ENCODE assay signal across 1 cellular context in the genomic region with DNA sequence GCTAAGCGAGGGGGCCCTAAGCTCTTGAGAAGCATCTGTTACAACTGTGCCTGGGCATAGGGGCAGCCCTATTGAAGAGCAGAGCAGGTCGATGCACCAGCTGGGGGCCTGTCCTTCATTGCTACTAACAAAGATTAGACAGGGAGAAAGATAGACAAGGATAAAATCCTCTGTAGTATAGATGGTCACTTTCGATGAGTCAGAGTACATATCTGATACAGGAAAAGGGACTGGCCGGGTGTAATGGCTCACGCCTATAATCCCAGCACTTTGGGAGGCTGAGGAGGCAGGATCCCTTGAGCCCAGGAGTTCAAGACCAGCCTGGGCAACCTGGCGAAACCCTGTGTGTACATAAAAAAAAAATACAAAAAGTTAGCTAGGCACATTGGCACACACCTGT.
A peak's percentile ranks its signal among the peaks of the same experiment; 100 is the strongest.
TF ChIP-seq lines count a peak whose summit lies in the region.

No MANE protein-coding gene starts in this region.

TF ChIP-seq in K562, 482 proteins besides CTCF, POLR2A, EP300 and RAD21 (continued from another document):
- TF ChIP-seq, protein P1, sequence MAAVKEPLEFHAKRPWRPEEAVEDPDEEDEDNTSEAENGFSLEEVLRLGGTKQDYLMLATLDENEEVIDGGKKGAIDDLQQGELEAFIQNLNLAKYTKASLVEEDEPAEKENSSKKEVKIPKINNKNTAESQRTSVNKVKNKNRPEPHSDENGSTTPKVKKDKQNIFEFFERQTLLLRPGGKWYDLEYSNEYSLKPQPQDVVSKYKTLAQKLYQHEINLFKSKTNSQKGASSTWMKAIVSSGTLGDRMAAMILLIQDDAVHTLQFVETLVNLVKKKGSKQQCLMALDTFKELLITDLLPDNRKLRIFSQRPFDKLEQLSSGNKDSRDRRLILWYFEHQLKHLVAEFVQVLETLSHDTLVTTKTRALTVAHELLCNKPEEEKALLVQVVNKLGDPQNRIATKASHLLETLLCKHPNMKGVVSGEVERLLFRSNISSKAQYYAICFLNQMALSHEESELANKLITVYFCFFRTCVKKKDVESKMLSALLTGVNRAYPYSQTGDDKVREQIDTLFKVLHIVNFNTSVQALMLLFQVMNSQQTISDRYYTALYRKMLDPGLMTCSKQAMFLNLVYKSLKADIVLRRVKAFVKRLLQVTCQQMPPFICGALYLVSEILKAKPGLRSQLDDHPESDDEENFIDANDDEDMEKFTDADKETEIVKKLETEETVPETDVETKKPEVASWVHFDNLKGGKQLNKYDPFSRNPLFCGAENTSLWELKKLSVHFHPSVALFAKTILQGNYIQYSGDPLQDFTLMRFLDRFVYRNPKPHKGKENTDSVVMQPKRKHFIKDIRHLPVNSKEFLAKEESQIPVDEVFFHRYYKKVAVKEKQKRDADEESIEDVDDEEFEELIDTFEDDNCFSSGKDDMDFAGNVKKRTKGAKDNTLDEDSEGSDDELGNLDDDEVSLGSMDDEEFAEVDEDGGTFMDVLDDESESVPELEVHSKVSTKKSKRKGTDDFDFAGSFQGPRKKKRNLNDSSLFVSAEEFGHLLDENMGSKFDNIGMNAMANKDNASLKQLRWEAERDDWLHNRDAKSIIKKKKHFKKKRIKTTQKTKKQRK (IDR thresholded peaks at IDR 0.05; ENCODE audit: borderline replicate concordance, low read depth, low read length), result no peak
- TF ChIP-seq ZNF785 (CRISPR knock-in tag; IDR thresholded peaks at IDR 0.05) (no peak), ELF1 (tag; IDR thresholded peaks at IDR 0.05) (no peak), ZNF436 (CRISPR knock-in tag; IDR thresholded peaks at IDR 0.05) (no peak), SMARCA4 (IDR thresholded peaks at IDR 0.05) (peak; percentile 30; the same call in 1 of the 2 replicates), ZNF707 (CRISPR knock-in tag; conservative IDR thresholded peaks at IDR 0.05) (no peak), STAG1 (CRISPR knock-in tag; IDR thresholded peaks at IDR 0.05; ENCODE audit: borderline replicate concordance) (no peak), HDAC8 (tag; IDR thresholded peaks at IDR 0.05) (no peak), CTBP1 (IDR thresholded peaks at IDR 0.05; ENCODE audit: borderline replicate concordance) (0 out of 2 replicates have a peak, but pooled peaks have one; percentile 17), JUND (IDR thresholded peaks at IDR 0.05; ENCODE audit: borderline replicate concordance, low read depth, low read length) (peak; percentile 59), JUND (tag; IDR thresholded peaks at IDR 0.05; ENCODE audit: borderline replicate concordance, low read depth, low read length) (peak; percentile 76; the same call in 1 of the 3 replicates), SNIP1 (IDR thresholded peaks at IDR 0.05; ENCODE audit: low read depth) (no peak), GATAD2A (IDR thresholded peaks at IDR 0.05) (no peak), ZNF12 (CRISPR knock-in tag; IDR thresholded peaks at IDR 0.05) (no peak), FOSL1 (tag; conservative IDR thresholded peaks at IDR 0.05) (peak; percentile 85), BRCA1 (IDR thresholded peaks at IDR 0.05) (no peak), BRCA1 (CRISPR knock-in tag; IDR thresholded peaks at IDR 0.05) (no peak), TAF15 (IDR thresholded peaks at IDR 0.05; ENCODE audit: low read depth, low read length) (no peak), FOXP1 (CRISPR knock-in tag; IDR thresholded peaks at IDR 0.05) (no peak)
- TF ChIP-seq, protein P2, sequence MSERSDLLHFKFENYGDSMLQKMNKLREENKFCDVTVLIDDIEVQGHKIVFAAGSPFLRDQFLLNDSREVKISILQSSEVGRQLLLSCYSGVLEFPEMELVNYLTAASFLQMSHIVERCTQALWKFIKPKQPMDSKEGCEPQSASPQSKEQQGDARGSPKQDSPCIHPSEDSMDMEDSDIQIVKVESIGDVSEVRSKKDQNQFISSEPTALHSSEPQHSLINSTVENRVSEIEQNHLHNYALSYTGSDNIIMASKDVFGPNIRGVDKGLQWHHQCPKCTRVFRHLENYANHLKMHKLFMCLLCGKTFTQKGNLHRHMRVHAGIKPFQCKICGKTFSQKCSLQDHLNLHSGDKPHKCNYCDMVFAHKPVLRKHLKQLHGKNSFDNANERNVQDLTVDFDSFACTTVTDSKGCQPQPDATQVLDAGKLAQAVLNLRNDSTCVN (CRISPR knock-in tag; IDR thresholded peaks at IDR 0.05), result no peak
- TF ChIP-seq, protein P3, sequence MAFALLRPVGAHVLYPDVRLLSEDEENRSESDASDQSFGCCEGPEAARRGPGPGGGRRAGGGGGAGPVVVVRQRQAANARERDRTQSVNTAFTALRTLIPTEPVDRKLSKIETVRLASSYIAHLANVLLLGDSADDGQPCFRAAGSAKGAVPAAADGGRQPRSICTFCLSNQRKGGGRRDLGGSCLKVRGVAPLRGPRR (CRISPR knock-in tag; IDR thresholded peaks at IDR 0.05), result no peak
- TF ChIP-seq, protein P4, sequence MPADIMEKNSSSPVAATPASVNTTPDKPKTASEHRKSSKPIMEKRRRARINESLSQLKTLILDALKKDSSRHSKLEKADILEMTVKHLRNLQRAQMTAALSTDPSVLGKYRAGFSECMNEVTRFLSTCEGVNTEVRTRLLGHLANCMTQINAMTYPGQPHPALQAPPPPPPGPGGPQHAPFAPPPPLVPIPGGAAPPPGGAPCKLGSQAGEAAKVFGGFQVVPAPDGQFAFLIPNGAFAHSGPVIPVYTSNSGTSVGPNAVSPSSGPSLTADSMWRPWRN (IDR thresholded peaks at IDR 0.05; ENCODE audit: low read depth), result no peak
- TF ChIP-seq, protein P5, sequence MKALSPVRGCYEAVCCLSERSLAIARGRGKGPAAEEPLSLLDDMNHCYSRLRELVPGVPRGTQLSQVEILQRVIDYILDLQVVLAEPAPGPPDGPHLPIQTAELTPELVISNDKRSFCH (CRISPR knock-in tag; IDR thresholded peaks at IDR 0.05), result no peak
- TF ChIP-seq, protein P5 (tag; IDR thresholded peaks at IDR 0.05), result no peak
- TF ChIP-seq, protein P6, sequence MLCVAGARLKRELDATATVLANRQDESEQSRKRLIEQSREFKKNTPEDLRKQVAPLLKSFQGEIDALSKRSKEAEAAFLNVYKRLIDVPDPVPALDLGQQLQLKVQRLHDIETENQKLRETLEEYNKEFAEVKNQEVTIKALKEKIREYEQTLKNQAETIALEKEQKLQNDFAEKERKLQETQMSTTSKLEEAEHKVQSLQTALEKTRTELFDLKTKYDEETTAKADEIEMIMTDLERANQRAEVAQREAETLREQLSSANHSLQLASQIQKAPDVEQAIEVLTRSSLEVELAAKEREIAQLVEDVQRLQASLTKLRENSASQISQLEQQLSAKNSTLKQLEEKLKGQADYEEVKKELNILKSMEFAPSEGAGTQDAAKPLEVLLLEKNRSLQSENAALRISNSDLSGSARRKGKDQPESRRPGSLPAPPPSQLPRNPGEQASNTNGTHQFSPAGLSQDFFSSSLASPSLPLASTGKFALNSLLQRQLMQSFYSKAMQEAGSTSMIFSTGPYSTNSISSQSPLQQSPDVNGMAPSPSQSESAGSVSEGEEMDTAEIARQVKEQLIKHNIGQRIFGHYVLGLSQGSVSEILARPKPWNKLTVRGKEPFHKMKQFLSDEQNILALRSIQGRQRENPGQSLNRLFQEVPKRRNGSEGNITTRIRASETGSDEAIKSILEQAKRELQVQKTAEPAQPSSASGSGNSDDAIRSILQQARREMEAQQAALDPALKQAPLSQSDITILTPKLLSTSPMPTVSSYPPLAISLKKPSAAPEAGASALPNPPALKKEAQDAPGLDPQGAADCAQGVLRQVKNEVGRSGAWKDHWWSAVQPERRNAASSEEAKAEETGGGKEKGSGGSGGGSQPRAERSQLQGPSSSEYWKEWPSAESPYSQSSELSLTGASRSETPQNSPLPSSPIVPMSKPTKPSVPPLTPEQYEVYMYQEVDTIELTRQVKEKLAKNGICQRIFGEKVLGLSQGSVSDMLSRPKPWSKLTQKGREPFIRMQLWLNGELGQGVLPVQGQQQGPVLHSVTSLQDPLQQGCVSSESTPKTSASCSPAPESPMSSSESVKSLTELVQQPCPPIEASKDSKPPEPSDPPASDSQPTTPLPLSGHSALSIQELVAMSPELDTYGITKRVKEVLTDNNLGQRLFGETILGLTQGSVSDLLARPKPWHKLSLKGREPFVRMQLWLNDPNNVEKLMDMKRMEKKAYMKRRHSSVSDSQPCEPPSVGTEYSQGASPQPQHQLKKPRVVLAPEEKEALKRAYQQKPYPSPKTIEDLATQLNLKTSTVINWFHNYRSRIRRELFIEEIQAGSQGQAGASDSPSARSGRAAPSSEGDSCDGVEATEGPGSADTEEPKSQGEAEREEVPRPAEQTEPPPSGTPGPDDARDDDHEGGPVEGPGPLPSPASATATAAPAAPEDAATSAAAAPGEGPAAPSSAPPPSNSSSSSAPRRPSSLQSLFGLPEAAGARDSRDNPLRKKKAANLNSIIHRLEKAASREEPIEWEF (CRISPR knock-in tag; IDR thresholded peaks at IDR 0.05), result no peak
TF ChIP-seq in K562: peak in this region for 6.
